ENCODE assay signal across 8 cellular contexts in genomic region chr10:62433181-62433692, GRCh38.
DNase-seq lines count a peak whose midpoint lies in the region; FAIRE-seq and TF ChIP-seq lines count a peak whose summit lies in the region.

No MANE protein-coding gene starts in this region.

- FAIRE-seq in islet of Langerhans (lab: Jason Lieb, UNC), result peak; percentile 97

- no peak for TF ChIP-seq CTCF in GM13976 (IDR thresholded peaks at IDR 0.05; ENCODE audit: borderline replicate concordance, control extremely low read depth, extremely low read depth, insufficient read depth, missing control alignments)
- no peak for TF ChIP-seq CTCF in HFF-Myc (IDR thresholded peaks at IDR 0.05; ENCODE audit: low read depth, low read length, missing control alignments)
- TF ChIP-seq CTCF in NB4 (IDR thresholded peaks at IDR 0.05; ENCODE audit: low read depth, low read length), result no peak

- H3K4me3 ChIP-seq in HFF-Myc (replicated peaks; ENCODE audit: low read depth, low read length) (no peak overlapping the region), NB4 (ENCODE audit: low read depth, low read length) (no peak overlapping the region)

- DNase-seq in GM13976 (ENCODE audit: low spot score) (peak; percentile 39), HFF-Myc (ENCODE audit: extremely low read depth, low read depth) (peak; percentile 93), NB4 (ENCODE audit: low read depth) (peak; percentile 85), ecto neural progenitor cell (ENCODE audit: low spot score) (no peak), SHP77 (lab: John Stamatoyannopoulos, UW) (no peak)
- DNase-seq in activated naive CD4-positive, alpha-beta T cell treated with anti-CD3 and anti-CD28 coated beads, Interleukin-2, amount 50 U/mL, for 16 hours, result peak; percentile 70
- DNase-seq in stimulated activated CD8-positive, alpha-beta memory T cell treated with anti-CD3 and anti-CD28 coated beads, Interleukin-4, amount 100 ng/mL, for 4 hours (ENCODE audit: low read depth in 2 of 2, low spot score in 1 of 2), result peak; percentile 24 to 32

- in situ Hi-C loops in GM13976 (cut with MboI; ENCODE audit: low sequenced_read_pairs, unreplicated experiment), result loop anchor here (10.0 kb wide), 1 partner anchor 132 kb away; no protein-coding TSS in a partner anchor

- TF ChIP-seq POLR2A in NB4 (IDR thresholded peaks at IDR 0.05; ENCODE audit: extremely low read depth, insufficient read length), result no peak

Comparison
In these comparisons a context has a peak if more than half of its experiments do, and no peak if none do; other contexts are left out.
1. DNase-seq: peak in GM13976 (single experiment), HFF-Myc (single experiment), NB4 (single experiment), activated naive CD4-positive, alpha-beta T cell treated with anti-CD3 and anti-CD28 coated beads, Interleukin-2, amount 50 U/mL, for 16 hours (single experiment) and stimulated activated CD8-positive, alpha-beta memory T cell treated with anti-CD3 and anti-CD28 coated beads, Interleukin-4, amount 100 ng/mL, for 4 hours (2 of 2); none in ecto neural progenitor cell (single experiment) and SHP77 (0 of 2).